ENCODE assay signal across 1 cellular context in genomic region chr12:56117778-56118687, GRCh38.
A peak's percentile ranks its signal among the peaks of the same experiment; 100 is the strongest.
TF ChIP-seq lines count a peak whose summit lies in the region.

Gene ZC3H10 (plus strand): TSS chr12:56118266. CDS start chr12:56120563, 2,297 bp downstream.

TF ChIP-seq in SK-N-SH treated with all-trans-retinoic acid at 6 μM for 48 hours, 23 proteins besides CTCF, POLR2A, EP300 and RAD21 (continued from another document):
- TF ChIP-seq POU6F1 (CRISPR knock-in tag; IDR thresholded peaks at IDR 0.05; ENCODE audit: borderline replicate concordance, low read depth) = 0 out of 2 replicates have a peak, but pooled peaks have one; percentile 20
- TF ChIP-seq ZFP3 (CRISPR knock-in tag; IDR thresholded peaks at IDR 0.05) = no peak
- TF ChIP-seq GLIS3 (CRISPR knock-in tag; IDR thresholded peaks at IDR 0.05) = peak; percentile 98
TF ChIP-seq in SK-N-SH treated with all-trans-retinoic acid at 6 μM for 48 hours: peak in this region for 12.
